In the genomic region with DNA sequence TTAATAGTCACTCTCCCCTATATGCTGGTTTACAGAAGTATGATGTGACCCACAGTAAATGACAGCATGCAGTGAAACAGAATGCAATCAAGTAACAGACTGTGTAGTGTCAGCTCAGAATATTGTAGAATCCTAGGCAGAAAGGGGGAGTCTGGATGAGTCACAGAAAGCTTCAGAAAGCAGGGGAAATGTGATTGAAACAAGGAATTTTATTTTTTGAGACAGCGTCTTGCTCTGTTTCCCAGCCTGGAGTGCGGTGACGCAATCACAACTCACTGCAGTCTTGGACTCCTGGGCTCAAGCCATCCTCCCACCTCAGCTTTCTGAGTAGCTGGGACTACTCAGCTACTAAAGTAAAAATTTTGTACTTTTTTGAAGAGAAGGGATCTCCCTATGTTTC, we compare ENCODE assay signal across 2 cellular contexts.
TF ChIP-seq lines count a peak whose summit lies in the region.

No MANE protein-coding gene starts in this region.

TF ChIP-seq in HepG2, 621 proteins besides CTCF, POLR2A, EP300 and RAD21:
- TF ChIP-seq CEBPB (IDR thresholded peaks at IDR 0.05; ENCODE audit: borderline replicate concordance, low read depth, low read length): peak; percentile 74
- no peak for TF ChIP-seq ZNF264 (CRISPR knock-in tag; IDR thresholded peaks at IDR 0.05)
- no peak for TF ChIP-seq ZNF180 (CRISPR knock-in tag; IDR thresholded peaks at IDR 0.05; ENCODE audit: borderline replicate concordance, low read depth)
- TF ChIP-seq SUZ12 (IDR thresholded peaks at IDR 0.05; ENCODE audit: low read depth, low read length): no peak
- no peak for TF ChIP-seq ZBTB7A (CRISPR knock-in tag; IDR thresholded peaks at IDR 0.05)
- no peak for TF ChIP-seq ZNF460 (CRISPR knock-in tag; IDR thresholded peaks at IDR 0.05; ENCODE audit: borderline replicate concordance)
TF ChIP-seq in HepG2: peak in this region for 1.

TF ChIP-seq in H1, 55 proteins besides CTCF, POLR2A, EP300 and RAD21:
- TF ChIP-seq CEBPB (IDR thresholded peaks at IDR 0.05; ENCODE audit: low read depth, low read length): 0 out of 2 replicates have a peak, but pooled peaks have one; percentile 39
- no peak for TF ChIP-seq E2F6 (IDR thresholded peaks at IDR 0.05)
